19 cellular contexts compared by ENCODE assay signal in genomic region chr4:88674989-88675388, GRCh38. TPM values are rescaled to one million over a fixed set of nuclear protein-coding genes. Genes with fewer than 3 reads are reported as not detected.
DNase-seq lines count a peak whose midpoint lies in the region; ATAC-seq and TF ChIP-seq lines count a peak whose summit lies in the region.
"Had no signal": no experiment of that assay in that cellular context is flagged by ENCODE, and none has a peak within 500 bp of the region (broad histone marks: within the 10 kb centered on the region; RNA-seq: fewer than 3 reads in every experiment).

No MANE protein-coding gene starts in this region.

- no peak overlapping the region for H3K4me3 ChIP-seq in SK-N-SH (ENCODE audit: low read depth in 2 of 2, low read length in 1 of 2)
- no peak overlapping the region for H3K4me3 ChIP-seq in fibroblast of villous mesenchyme (ENCODE audit: low read depth, low read length)
- H3K4me3 ChIP-seq: neural progenitor cell had no signal

- DNase-seq in NCI-H82 (lab: John Stamatoyannopoulos, UW) (peak; percentile 31), NCI-H82 treated with DMSO at 0.1 percent for 48 hours (lab: John Stamatoyannopoulos, UW; ENCODE audit: unreplicated experiment) (no peak), SK-N-SH (no peak), fibroblast of villous mesenchyme (ENCODE audit: low read depth) (peak; percentile 43), NCI-H1417 treated with DMSO at 0.1 percent for 48 hours (lab: John Stamatoyannopoulos, UW) (no peak)
- DNase-seq in naive thymus-derived CD8-positive, alpha-beta T cell = no peak
- DNase-seq: activated CD4-positive, alpha-beta T cell treated with anti-CD3 and anti-CD28 coated beads, Interleukin-2, amount 10 ng/mL, durations not matched to agents 7 days and 5 days; activated naive CD4-positive, alpha-beta T cell; anterior cingulate cortex; DND-41; left cardiac atrium; midbrain; NCI-H1092 treated with DMSO at 0.1 percent for 48 hours had no signal

- TF ChIP-seq CTCF in SK-N-SH (IDR thresholded peaks at IDR 0.05) = no peak
- TF ChIP-seq CTCF in fibroblast of villous mesenchyme (IDR thresholded peaks at IDR 0.05; ENCODE audit: insufficient read depth, low read depth, low read length) = no peak

- peaks cover 19 to 76% (median 41%) of the 10 kb centered on the region in 3 donors for H3K36me3 Mint-ChIP-seq in naive thymus-derived CD8-positive, alpha-beta T cell
- H3K36me3 Mint-ChIP-seq: neural progenitor cell had no signal

- no peaks in the 10 kb centered on the region; a peak in 2 of 4 replicates for H3K4me1 ChIP-seq in SK-N-SH (ENCODE audit: control insufficient read depth in 1 of 2, insufficient read depth in 2 of 2, low read depth in 1 of 2, low read length in 1 of 2)
- H3K4me1 ChIP-seq: neural progenitor cell had no signal

- H3K4me1 Mint-ChIP-seq in naive thymus-derived CD8-positive, alpha-beta T cell = peaks cover 0 to 6% (median under 1%) of the 10 kb centered on the region in 4 donors
- H3K4me1 Mint-ChIP-seq: neural progenitor cell had no signal

- H3K4me2 ChIP-seq in SK-N-SH = no peak overlapping the region
- H3K4me2 ChIP-seq: KMS-11, neural progenitor cell had no signal

- H3K27me3 Mint-ChIP-seq in naive thymus-derived CD8-positive, alpha-beta T cell = no peaks in the 10 kb centered on the region
- H3K27me3 Mint-ChIP-seq: activated CD4-positive, alpha-beta T cell treated with anti-CD3 and anti-CD28 coated beads, Interleukin-2, amount 10 ng/mL, durations not matched to agents 7 days and 5 days had no signal

- no peaks in the 10 kb centered on the region for H3K9me2 ChIP-seq in SK-N-SH

- CTCF ChIA-PET in SK-N-SH (lab: Yijun Ruan, JAX) = interaction anchor here (2.1 kb wide), 1 partner anchor 11 kb away, joined by 16 read pairs; no protein-coding TSS in a partner anchor

- no peaks in the 10 kb centered on the region for H3K9me3 Mint-ChIP-seq in naive thymus-derived CD8-positive, alpha-beta T cell
- H3K9me3 Mint-ChIP-seq: activated CD4-positive, alpha-beta T cell treated with anti-CD3 and anti-CD28 coated beads, Interleukin-2, amount 10 ng/mL, durations not matched to agents 7 days and 5 days; neural progenitor cell had no signal

- H3K27ac Mint-ChIP-seq in naive thymus-derived CD8-positive, alpha-beta T cell = peak overlapping the region in 2 of 10 donors; percentile 14 to 29
- H3K27ac Mint-ChIP-seq: activated CD4-positive, alpha-beta T cell treated with anti-CD3 and anti-CD28 coated beads, Interleukin-2, amount 10 ng/mL, durations not matched to agents 7 days and 5 days; neural progenitor cell had no signal

- no peak overlapping the region for H2AFZ ChIP-seq in SK-N-SH (ENCODE audit: low read depth)
- H2AFZ ChIP-seq: neural progenitor cell had no signal

- POLR2A ChIA-PET in SK-N-SH (lab: Yijun Ruan, JAX) = no interaction called here
- POLR2A ChIA-PET in naive thymus-derived CD8-positive, alpha-beta T cell (lab: Charles Lee) = no interaction called here

- H3K9me3 ChIP-seq in SK-N-SH = no peaks in the 10 kb centered on the region

- H3K27me3 ChIP-seq in SK-N-SH (ENCODE audit: insufficient read depth) = no peaks in the 10 kb centered on the region
- H3K27me3 ChIP-seq: neural progenitor cell had no signal

- no peaks in the 10 kb centered on the region for H3K79me2 ChIP-seq in SK-N-SH (ENCODE audit: insufficient read depth)

- peaks cover 0 to 27% of the 10 kb centered on the region in 2 experiments for H3K36me3 ChIP-seq in SK-N-SH (replicated peaks in 1 of 2; ENCODE audit: control insufficient read depth in 1 of 2, insufficient read depth in 2 of 2, low read length in 1 of 2)
- H3K36me3 ChIP-seq: neural progenitor cell had no signal

- H3F3A ChIP-seq in SK-N-SH (replicated peaks; ENCODE audit: insufficient read depth) = peaks cover 5% of the 10 kb centered on the region

- no peaks in the 10 kb centered on the region for H4K20me1 ChIP-seq in SK-N-SH (ENCODE audit: insufficient read depth)

- H3K27ac ChIP-seq in SK-N-SH (ENCODE audit: low read depth in 2 of 2, low read length in 1 of 2) = peak overlapping the region in 1 of 2 experiments; percentile 41; a peak in 1 of 4 replicates
- H3K27ac ChIP-seq: KMS-11, neural progenitor cell, RWPE1 had no signal

- ATAC-seq in GM21515 (IDR thresholded peaks at IDR 0.05; ENCODE audit: unreplicated experiment) = no peak
- no peak for ATAC-seq in naive thymus-derived CD8-positive, alpha-beta T cell
- ATAC-seq in GM21619 (IDR thresholded peaks at IDR 0.05; ENCODE audit: unreplicated experiment) = no peak
- ATAC-seq: HCT116 had no signal

- no peak for TF ChIP-seq RAD21 in SK-N-SH (IDR thresholded peaks at IDR 0.05; ENCODE audit: low read length)

- H3K9ac ChIP-seq in SK-N-SH = no peak overlapping the region
- H3K9ac ChIP-seq: KMS-11, neural progenitor cell had no signal

- 93% methylated on average over 2 of the region's 2 CpGs for WGBS in SK-N-SH (ENCODE audit: low lambda C conversion rate)

- no peak for TF ChIP-seq EP300 in SK-N-SH (IDR thresholded peaks at IDR 0.05; ENCODE audit: borderline replicate concordance in 1 of 2, low read depth in 1 of 2, low read length in 1 of 2)

- no peak overlapping the region for H3K4me3 Mint-ChIP-seq in naive thymus-derived CD8-positive, alpha-beta T cell
- H3K4me3 Mint-ChIP-seq: activated CD4-positive, alpha-beta T cell treated with anti-CD3 and anti-CD28 coated beads, Interleukin-2, amount 10 ng/mL, durations not matched to agents 7 days and 5 days; neural progenitor cell had no signal

TF ChIP-seq in SK-N-SH, 30 proteins besides CTCF, POLR2A, EP300 and RAD21:
- 0 out of 2 replicates have a peak, but pooled peaks have one; percentile 22 for TF ChIP-seq NFIC (IDR thresholded peaks at IDR 0.05; ENCODE audit: borderline replicate concordance)
- TF ChIP-seq PBX3 (IDR thresholded peaks at IDR 0.05) = 0 out of 2 replicates have a peak, but pooled peaks have one; percentile 15
- TF ChIP-seq ZBTB33 (IDR thresholded peaks at IDR 0.05; ENCODE audit: borderline replicate concordance, low read depth) = no peak
- TF ChIP-seq TCF12 (IDR thresholded peaks at IDR 0.05) = peak; percentile 68
- TF ChIP-seq YY1 (IDR thresholded peaks at IDR 0.05; ENCODE audit: low read depth) = no peak
- TF ChIP-seq FOSL2 (IDR thresholded peaks at IDR 0.05; ENCODE audit: borderline replicate concordance, low read depth) = peak; percentile 53; the same call in 1 of the 2 replicates
- no peak for TF ChIP-seq NRF1 (IDR thresholded peaks at IDR 0.05; ENCODE audit: low read depth, low read length)
- TF ChIP-seq SIN3A (IDR thresholded peaks at IDR 0.05; ENCODE audit: borderline replicate concordance, low read depth, low read length) = 0 out of 2 replicates have a peak, but pooled peaks have one; percentile 44
- peak; percentile 23; the same call in 1 of the 2 replicates for TF ChIP-seq JUND (IDR thresholded peaks at IDR 0.05)

RNA-seq across cellular contexts. Expression of gene NAP1L5, which starts 22.6 kb away (rescaled TPM):
- polyA plus RNA-seq in SK-N-SH (2012; rRNA removed) = 7.5 and 8.1 TPM in 2 replicates
- polyA plus RNA-seq in SK-N-SH (2012; cell fraction: cytosol; rRNA removed) = 8.2 and 12.4 TPM in 2 replicates
- 2.0 and 3.0 TPM in 2 replicates for polyA plus RNA-seq in SK-N-SH (2012; cell fraction: nucleus; rRNA removed)
- 5.5 and 10.4 TPM in 2 replicates for total RNA-seq in fibroblast of villous mesenchyme
- 1 to 10 TPM; 1.4 to 2.0 TPM for total RNA-seq in naive thymus-derived CD8-positive, alpha-beta T cell
- polyA plus RNA-seq in naive thymus-derived CD8-positive, alpha-beta T cell = 1 to 10 TPM; 2.2 to 4.3 (median 2.5) TPM

Comparison
In these comparisons a context has a peak if more than half of its experiments do, and no peak if none do; other contexts are left out.
1. DNase-seq: peak in NCI-H82 (single experiment) and fibroblast of villous mesenchyme (single experiment); none in NCI-H82 treated with DMSO at 0.1 percent for 48 hours (single experiment), SK-N-SH (single experiment), NCI-H1417 treated with DMSO at 0.1 percent for 48 hours (single experiment) and naive thymus-derived CD8-positive, alpha-beta T cell (0 of 10).